ENCODE assay signal across 1 cellular context in genomic region chr22:43351966-43352345, GRCh38.
TF ChIP-seq lines count a peak whose summit lies in the region.

No MANE protein-coding gene starts in this region.

TF ChIP-seq in GM12878, 131 proteins besides CTCF, POLR2A, EP300 and RAD21:
- TF ChIP-seq MEF2B (IDR thresholded peaks at IDR 0.05; ENCODE audit: partially characterized antibody, poor library complexity, severe bottlenecking) = no peak
- no peak for TF ChIP-seq ZNF207 (IDR thresholded peaks at IDR 0.05; ENCODE audit: borderline replicate concordance)
- TF ChIP-seq NR2C2 (IDR thresholded peaks at IDR 0.05; ENCODE audit: borderline replicate concordance, control insufficient read depth, insufficient read length, low read depth) = no peak
- TF ChIP-seq HDGF (IDR thresholded peaks at IDR 0.05) = no peak
- no peak for TF ChIP-seq GATAD2B (conservative IDR thresholded peaks at IDR 0.05; ENCODE audit: low read depth)
- TF ChIP-seq HDAC6 (IDR thresholded peaks at IDR 0.05; ENCODE audit: unreplicated experiment) = no peak
- TF ChIP-seq ZBED1 (IDR thresholded peaks at IDR 0.05; ENCODE audit: borderline replicate concordance) = no peak
